Comparison of ENCODE assay signal across 20 cellular contexts in the genomic region with DNA sequence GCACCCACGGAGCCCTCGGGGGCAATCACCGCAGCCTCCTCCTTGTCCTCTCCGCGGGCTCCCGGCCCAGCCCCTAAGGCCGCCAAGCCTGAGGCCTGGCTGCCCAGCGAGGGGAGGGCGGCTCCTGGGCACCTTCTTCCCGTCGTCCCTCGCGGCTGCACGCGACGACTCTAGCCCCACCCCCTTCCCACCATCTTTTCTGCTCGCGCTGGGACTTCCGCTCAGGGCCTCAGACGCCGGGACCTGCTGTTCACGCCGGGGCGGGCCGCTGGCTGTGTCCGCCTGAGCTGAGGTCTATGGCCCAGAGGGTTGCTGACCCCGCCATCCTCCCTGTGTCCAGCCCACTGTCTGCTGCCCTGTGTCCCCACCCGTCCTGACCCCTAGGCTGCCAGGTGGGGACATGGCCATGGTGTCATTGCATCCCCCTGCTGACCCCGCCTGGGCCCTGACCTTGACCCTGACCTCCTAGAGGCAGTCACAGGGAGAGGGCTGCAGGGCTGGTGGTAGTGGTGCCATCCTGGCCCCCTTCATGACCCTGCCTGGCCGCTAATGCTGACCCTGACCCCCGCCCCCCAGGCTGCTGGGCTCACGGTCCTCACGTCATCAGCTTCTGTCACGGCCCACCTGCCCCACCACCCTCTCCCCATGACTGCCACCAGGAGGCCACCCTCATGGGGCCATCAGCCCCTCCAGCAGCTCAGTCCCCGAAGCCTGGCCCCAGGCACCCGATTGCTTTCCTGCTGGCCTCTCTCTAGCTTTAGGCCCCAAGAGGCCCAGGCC.
DNase-seq lines count a peak whose midpoint lies in the region; ATAC-seq, FAIRE-seq and TF ChIP-seq lines count a peak whose summit lies in the region.
"Had no signal": no experiment of that assay in that cellular context is flagged by ENCODE, and none has a peak within 500 bp of the region (broad histone marks: within the 10 kb centered on the region; RNA-seq: fewer than 3 reads in every experiment).

No MANE protein-coding gene starts in this region.

- ATAC-seq in left ventricle myocardium superior (no peak), aorta (ENCODE audit: low FRiP score) (peak; percentile 7), GM19452 (IDR thresholded peaks at IDR 0.05; ENCODE audit: unreplicated experiment) (no peak)
- ATAC-seq: GM12878, Panc1 had no signal

- peaks cover 5% of the 10 kb centered on the region for H3K9me3 ChIP-seq in left ventricle myocardium inferior (replicated peaks)
- no peaks in the 10 kb centered on the region for H3K9me3 ChIP-seq in kidney (ENCODE audit: control insufficient read depth in 1 of 2, low read length in 2 of 2)
- H3K9me3 ChIP-seq in aorta (ENCODE audit: control insufficient read depth, low read length), result no peaks in the 10 kb centered on the region
- H3K9me3 ChIP-seq: BE2C had no signal

- H3K4me3 ChIP-seq in left ventricle myocardium inferior (no peak overlapping the region), kidney (ENCODE audit: low read length in 2 of 2) (no peak overlapping the region), aorta (ENCODE audit: low read length in 2 of 2) (no peak overlapping the region)
- H3K4me3 ChIP-seq: GM12878 had no signal

- H3K27me3 ChIP-seq in left ventricle myocardium inferior (ENCODE audit: low read depth) (peaks cover 19% of the 10 kb centered on the region), aorta (ENCODE audit: control insufficient read depth in 1 of 2, insufficient read depth in 2 of 2, low read length in 1 of 2) (no peaks in the 10 kb centered on the region)
- H3K27me3 ChIP-seq: BE2C had no signal

- WGBS in aorta, 2 donors, result 91% methylated on average over 31 to 36 of the region's 36 CpGs

- no peak overlapping the region for H3K9ac ChIP-seq in kidney (ENCODE audit: low read length in 2 of 2)

- H3K36me3 ChIP-seq in left ventricle myocardium inferior, result no peaks in the 10 kb centered on the region
- no peaks in the 10 kb centered on the region for H3K36me3 ChIP-seq in kidney (ENCODE audit: control insufficient read depth in 1 of 2, insufficient read depth in 2 of 2, low read length in 2 of 2)
- H3K36me3 ChIP-seq in aorta (ENCODE audit: control insufficient read depth in 1 of 2, insufficient read depth in 2 of 2, low read length in 1 of 2), result no peaks in the 10 kb centered on the region
- H3K36me3 ChIP-seq: BE2C had no signal

- no peak for TF ChIP-seq CTCF in left ventricle myocardium inferior (IDR thresholded peaks at IDR 0.05; ENCODE audit: borderline replicate concordance)
- no peak for TF ChIP-seq CTCF in kidney (IDR thresholded peaks at IDR 0.05; ENCODE audit: borderline replicate concordance, extremely low read depth, insufficient read depth)

- H3K27ac ChIP-seq in left ventricle myocardium inferior (replicated peaks) (no peak overlapping the region), kidney (ENCODE audit: low read depth in 2 of 2, low read length in 2 of 2) (no peak overlapping the region), aorta (ENCODE audit: low read depth in 1 of 2, low read length in 2 of 2) (no peak overlapping the region)

- intact Hi-C loops in left ventricle myocardium superior (cut with micrococcal nuclease), result no loop called here
- intact Hi-C loops in left ventricle myocardium inferior (cut with micrococcal nuclease), result no loop called here
- intact Hi-C loops in kidney (cut with DNase I), result no loop called here
- intact Hi-C loops in posterior vena cava (cut with DNase I), result no loop called here
- intact Hi-C loops in aorta (cut with DNase I), result no loop called here

- no peaks in the 10 kb centered on the region for H3K4me1 ChIP-seq in left ventricle myocardium inferior
- no peaks in the 10 kb centered on the region for H3K4me1 ChIP-seq in kidney (ENCODE audit: control insufficient read depth in 1 of 2, insufficient read depth in 1 of 2, low read depth in 1 of 2, low read length in 2 of 2)
- H3K4me1 ChIP-seq in aorta (ENCODE audit: control insufficient read depth in 1 of 2, insufficient read depth in 2 of 2, low read length in 2 of 2), result no peaks in the 10 kb centered on the region
- H3K4me1 ChIP-seq: BE2C had no signal

- FAIRE-seq in kidney (lab: Jason Lieb, UNC), result no peak
- FAIRE-seq: A204.1, GM12878 had no signal

- DNase-seq in left ventricle myocardium superior (peak; percentile 21), left ventricle myocardium inferior (no peak), kidney (peak; percentile 61), posterior vena cava (ENCODE audit: low spot score) (peak; percentile 62), aorta (peak in 1 of 2 donors; percentile 52), hepatic stellate cell (ENCODE audit: low spot score) (no peak)
- DNase-seq: BE2C, DMS153, GF-D8, MM.1S, NCI-H1092, NCI-H1436 treated with DMSO at 0.1 percent for 48 hours, NCI-H2029 treated with DMSO at 0.1 percent for 48 hours, NCI-H2171 treated with DMSO at 0.1 percent for 48 hours, NCI-H446, NCI-H69 had no signal

Comparison
In these comparisons a context has a peak if more than half of its experiments do, and no peak if none do; other contexts are left out.
1. DNase-seq: peak in left ventricle myocardium superior (single experiment), kidney (single experiment) and posterior vena cava (single experiment); none in left ventricle myocardium inferior (single experiment) and hepatic stellate cell (single experiment).